Comparison of ENCODE assay signal across 14 cellular contexts in genomic region chr16:2226245-2226793, GRCh38. TPM values are rescaled to one million over a fixed set of nuclear protein-coding genes. Genes with fewer than 3 reads are reported as not detected.
DNase-seq lines count a peak whose midpoint lies in the region; ATAC-seq, FAIRE-seq and TF ChIP-seq lines count a peak whose summit lies in the region.
"Had no signal": no experiment of that assay in that cellular context is flagged by ENCODE, and none has a peak within 500 bp of the region (broad histone marks: within the 10 kb centered on the region; RNA-seq: fewer than 3 reads in every experiment).

No MANE protein-coding gene starts in this region.

- H4K8ac ChIP-seq in mesenchymal stem cell (ENCODE audit: low read length): no peak overlapping the region

- H3K4ac ChIP-seq in mesenchymal stem cell (ENCODE audit: low read depth in 1 of 2, low read length in 2 of 2): no peak overlapping the region

- no peak for FAIRE-seq in A549 (lab: Jason Lieb, UNC)
- FAIRE-seq: frontal cortex had no signal

- H2AK5ac ChIP-seq in mesenchymal stem cell (ENCODE audit: low read length, severe bottlenecking): peak overlapping the region; percentile 16

- DNase-seq in A549 (ENCODE audit: low read depth in 1 of 2, low spot score in 1 of 2): no peak
- peak; percentile 21 for DNase-seq in EH (ENCODE audit: low read depth)
- no peak for DNase-seq in mesenchymal stem cell
- no peak for DNase-seq in NCI-H2171 treated with DMSO at 0.1 percent for 48 hours (lab: John Stamatoyannopoulos, UW)
- DNase-seq in caudate nucleus (lab: John Stamatoyannopoulos, UW): no peak
- DNase-seq in NCI-H446 (lab: John Stamatoyannopoulos, UW): no peak
- DNase-seq in NCI-H69 (lab: John Stamatoyannopoulos, UW): no peak
- DNase-seq: activated CD4-positive, alpha-beta T cell treated with anti-CD3 and anti-CD28 coated beads for 4 hours; activated naive CD8-positive, alpha-beta T cell treated with anti-CD3 and anti-CD28 coated beads, Interleukin-2, amount 10 ng/mL, durations not matched to agents 7 days and 5 days; left ventricle myocardium superior; NCI-H345 had no signal

- ATAC-seq in A549: no peak
- ATAC-seq: left ventricle myocardium superior, Right ventricle myocardium inferior had no signal

- no peak overlapping the region for H2BK120ac ChIP-seq in mesenchymal stem cell (ENCODE audit: low read depth, low read length)

- H3K9ac ChIP-seq in mesenchymal stem cell (ENCODE audit: low read length): peak overlapping the region; percentile 23

- peaks cover 24% of the 10 kb centered on the region for H3K79me1 ChIP-seq in mesenchymal stem cell (replicated peaks; ENCODE audit: low read length, poor library complexity, severe bottlenecking)

- H3K27ac ChIP-seq in A549 (peak overlapping the region in 1 of 2 experiments; percentile 49; a peak in 3 of 6 replicates), VCaP (peak overlapping the region; percentile 26), mesenchymal stem cell (ENCODE audit: low read length, poor library complexity, severe bottlenecking) (no peak overlapping the region), caudate nucleus (ENCODE audit: low read depth, low read length) (no peak overlapping the region)

- no peak overlapping the region for H2AFZ ChIP-seq in mesenchymal stem cell (ENCODE audit: low read depth, low read length)

- H3K14ac ChIP-seq in mesenchymal stem cell (ENCODE audit: low read length in 2 of 2): peak overlapping the region in 1 of 2 experiments; percentile 13

- H3K4me3 ChIP-seq in A549 (no peak overlapping the region), mesenchymal stem cell (ENCODE audit: insufficient read depth in 1 of 2, low read depth in 1 of 2, low read length in 2 of 2) (no peak overlapping the region)

- TF ChIP-seq RAD21 in A549 (conservative IDR thresholded peaks at IDR 0.05 in 1 of 2, IDR thresholded peaks at IDR 0.05 in 1 of 2): no peak

- TF ChIP-seq EP300 in A549 (IDR thresholded peaks at IDR 0.05): no peak

- no peaks in the 10 kb centered on the region for H3K27me3 ChIP-seq in mesenchymal stem cell (ENCODE audit: control insufficient read depth in 1 of 2, insufficient read depth in 1 of 2, low read length in 2 of 2)

- H4K91ac ChIP-seq in mesenchymal stem cell (ENCODE audit: low read length): peak overlapping the region; percentile 25

- no peaks in the 10 kb centered on the region for H3K9me3 ChIP-seq in A549
- H3K9me3 ChIP-seq in mesenchymal stem cell (ENCODE audit: control insufficient read depth, low read length): no peaks in the 10 kb centered on the region

- 34% methylated on average over 9 of the region's 9 CpGs for WGBS in A549 (ENCODE audit: missing lambda C conversion rate)
- 59% methylated on average over 7 of the region's 9 CpGs for WGBS in mesenchymal stem cell

- CTCF ChIA-PET in A549 (lab: Yijun Ruan, JAX): interaction anchor here (0.7 to 3.8 kb wide), 6 partner anchors 14 to 275 kb away, joined by 3 to 20 read pairs (median 4); partner anchors contain the start of gene ECI1

- peak overlapping the region; percentile 50 for H3K4me2 ChIP-seq in A549
- H3K4me2 ChIP-seq in mesenchymal stem cell (ENCODE audit: low read length, poor library complexity, severe bottlenecking): no peak overlapping the region

- peaks cover 26 to 46% of the 10 kb centered on the region in 2 experiments for H3K36me3 ChIP-seq in mesenchymal stem cell (ENCODE audit: control insufficient read depth in 1 of 2, insufficient read depth in 2 of 2, low read depth in 1 of 2, low read length in 2 of 2)

- no peak overlapping the region for H2BK5ac ChIP-seq in mesenchymal stem cell (ENCODE audit: low read depth, low read length, poor library complexity, severe bottlenecking)

- POLR2A ChIA-PET in A549 (lab: Yijun Ruan, JAX): interaction anchor here (0.5 to 1.1 kb wide), 3 partner anchors 11 to 71 kb away, joined by 3 to 5 read pairs (median 3); partner anchors contain the start of gene TRAF7

- no peak overlapping the region for H3K23ac ChIP-seq in mesenchymal stem cell (ENCODE audit: low read length in 2 of 2)

- H3K4me1 ChIP-seq in A549 (peaks cover 25% of the 10 kb centered on the region), mesenchymal stem cell (ENCODE audit: control insufficient read depth, insufficient read depth, low read depth, low read length) (peaks cover 30% of the 10 kb centered on the region)

- no peak for TF ChIP-seq POLR2A in A549 (IDR thresholded peaks at IDR 0.05; ENCODE audit: low read length)

- no peak overlapping the region for H2BK12ac ChIP-seq in mesenchymal stem cell (ENCODE audit: low read length in 2 of 2)

- TF ChIP-seq CTCF in A549 (IDR thresholded peaks at IDR 0.05) (no peak), VCaP (conservative IDR thresholded peaks at IDR 0.05) (no peak)

- H2BK15ac ChIP-seq in mesenchymal stem cell (ENCODE audit: low read depth, poor library complexity, severe bottlenecking): no peak overlapping the region

- H3K18ac ChIP-seq in mesenchymal stem cell (ENCODE audit: low read depth in 1 of 2, low read length in 2 of 2): no peak overlapping the region

TF ChIP-seq in A549, 52 proteins besides CTCF, POLR2A, EP300 and RAD21 (continues in another document):
- no peak for TF ChIP-seq JUNB (IDR thresholded peaks at IDR 0.05)
- no peak for TF ChIP-seq TFCP2L1 (CRISPR knock-in tag; IDR thresholded peaks at IDR 0.05)
- TF ChIP-seq ZC3H11A (IDR thresholded peaks at IDR 0.05): no peak
- TF ChIP-seq CHD4 (IDR thresholded peaks at IDR 0.05; ENCODE audit: borderline replicate concordance): no peak
- no peak for TF ChIP-seq NFE2L2 (conservative IDR thresholded peaks at IDR 0.05; ENCODE audit: low read length)
- TF ChIP-seq JUN (IDR thresholded peaks at IDR 0.05): no peak
- TF ChIP-seq MAZ (IDR thresholded peaks at IDR 0.05; ENCODE audit: borderline replicate concordance, low read depth, low read length): no peak
- TF ChIP-seq ATOH8 (CRISPR knock-in tag; IDR thresholded peaks at IDR 0.05; ENCODE audit: low read depth): no peak

RNA-seq across cellular contexts. Expression of gene E4F1, which starts 2.9 kb away (rescaled TPM):
- polyA plus RNA-seq in A549 (2011; rRNA removed) (10.4 and 11.0 TPM in 2 replicates), A549 (2017; fragmentation: RNase III; extraction: RNeasy Plus Mini Kit Qiagen cat#74134 plus additional on column Dnase treatment) (22.0 to 24.4 TPM (median 23.3 TPM) in 3 replicates)
- 39.5 and 43.4 TPM in 2 replicates for polyA plus RNA-seq in A549 (2012; cell fraction: cytosol; rRNA removed)
- 164 and 278 TPM in 2 replicates for polyA plus RNA-seq in A549 (2012; cell fraction: nucleus; rRNA removed)
- 7.4 and 9.8 TPM in 2 replicates for polyA minus RNA-seq in A549 (2011; rRNA and poly(A)+ RNA removed)
- 9.4 TPM for polyA plus RNA-seq in mesenchymal stem cell (2013, experiment 1 of 2)
- polyA plus RNA-seq in mesenchymal stem cell (2013, experiment 2 of 2): 9.8 TPM

RNA-seq across cellular contexts. Expression of gene DNASE1L2, which starts 9.9 kb away (rescaled TPM):
- 0.36 and 0.65 TPM in 2 replicates for polyA plus RNA-seq in A549 (2011; rRNA removed)
- polyA plus RNA-seq in A549 (2012; cell fraction: cytosol; rRNA removed): 1.9 and 2.3 TPM in 2 replicates
- polyA plus RNA-seq in A549 (2012; cell fraction: nucleus; rRNA removed): 10.5 and 17.7 TPM in 2 replicates
- polyA plus RNA-seq in A549 (2017; fragmentation: RNase III; extraction: RNeasy Plus Mini Kit Qiagen cat#74134 plus additional on column Dnase treatment): 0.88 to 1.5 TPM (median 1.2 TPM) in 3 replicates
- polyA minus RNA-seq in A549 (2011; rRNA and poly(A)+ RNA removed): 0.41 and 0.44 TPM in 2 replicates
- polyA plus RNA-seq in mesenchymal stem cell (2013, experiment 1 of 2): 0.23 TPM
- 0.21 TPM for polyA plus RNA-seq in mesenchymal stem cell (2013, experiment 2 of 2)

RNA-seq across cellular contexts. Expression of gene PGP, which starts 11.7 kb away (rescaled TPM):
- polyA plus RNA-seq in A549 (2011; rRNA removed) (13.9 and 15.0 TPM in 2 replicates), A549 (2017; fragmentation: RNase III; extraction: RNeasy Plus Mini Kit Qiagen cat#74134 plus additional on column Dnase treatment) (27.7 to 33.7 TPM (median 31.9 TPM) in 3 replicates)
- polyA plus RNA-seq in A549 (2012; cell fraction: cytosol; rRNA removed): 37.0 and 52.9 TPM in 2 replicates
- 67.6 and 101 TPM in 2 replicates for polyA plus RNA-seq in A549 (2012; cell fraction: nucleus; rRNA removed)
- polyA minus RNA-seq in A549 (2011; rRNA and poly(A)+ RNA removed): 7.6 TPM in 2 replicates
- polyA plus RNA-seq in mesenchymal stem cell (2013, experiment 1 of 2): 22.1 TPM
- polyA plus RNA-seq in mesenchymal stem cell (2013, experiment 2 of 2): 22.2 TPM

RNA-seq across cellular contexts. Expression of gene BRICD5, which starts 15.7 kb away (rescaled TPM):
- 2.0 and 3.1 TPM in 2 replicates for polyA plus RNA-seq in A549 (2011; rRNA removed)
- 6.3 TPM in 2 replicates for polyA plus RNA-seq in A549 (2012; cell fraction: cytosol; rRNA removed)
- polyA plus RNA-seq in A549 (2012; cell fraction: nucleus; rRNA removed): 65.9 and 71.3 TPM in 2 replicates
- polyA plus RNA-seq in A549 (2017; fragmentation: RNase III; extraction: RNeasy Plus Mini Kit Qiagen cat#74134 plus additional on column Dnase treatment): 7.4 to 11.6 TPM (median 9.1 TPM) in 3 replicates
- polyA minus RNA-seq in A549 (2011; rRNA and poly(A)+ RNA removed): 0.54 and 1.9 TPM in 2 replicates
- polyA plus RNA-seq in mesenchymal stem cell (2013, experiment 1 of 2): 1.4 TPM
- 2.1 TPM for polyA plus RNA-seq in mesenchymal stem cell (2013, experiment 2 of 2)

RNA-seq across cellular contexts. Expression of gene MLST8, which starts 21.1 kb away (rescaled TPM):
- polyA plus RNA-seq in A549 (2011; rRNA removed) (46.8 and 49.5 TPM in 2 replicates), A549 (2017; fragmentation: RNase III; extraction: RNeasy Plus Mini Kit Qiagen cat#74134 plus additional on column Dnase treatment) (48.4 to 53.9 TPM (median 50.4 TPM) in 3 replicates)
- polyA plus RNA-seq in A549 (2012; cell fraction: cytosol; rRNA removed): 104 and 110 TPM in 2 replicates
- 151 and 193 TPM in 2 replicates for polyA plus RNA-seq in A549 (2012; cell fraction: nucleus; rRNA removed)
- polyA minus RNA-seq in A549 (2011; rRNA and poly(A)+ RNA removed): 56.8 and 69.3 TPM in 2 replicates
- polyA plus RNA-seq in mesenchymal stem cell (2013, experiment 1 of 2): 45.9 TPM
- polyA plus RNA-seq in mesenchymal stem cell (2013, experiment 2 of 2): 45.0 TPM
